In the genomic region with DNA sequence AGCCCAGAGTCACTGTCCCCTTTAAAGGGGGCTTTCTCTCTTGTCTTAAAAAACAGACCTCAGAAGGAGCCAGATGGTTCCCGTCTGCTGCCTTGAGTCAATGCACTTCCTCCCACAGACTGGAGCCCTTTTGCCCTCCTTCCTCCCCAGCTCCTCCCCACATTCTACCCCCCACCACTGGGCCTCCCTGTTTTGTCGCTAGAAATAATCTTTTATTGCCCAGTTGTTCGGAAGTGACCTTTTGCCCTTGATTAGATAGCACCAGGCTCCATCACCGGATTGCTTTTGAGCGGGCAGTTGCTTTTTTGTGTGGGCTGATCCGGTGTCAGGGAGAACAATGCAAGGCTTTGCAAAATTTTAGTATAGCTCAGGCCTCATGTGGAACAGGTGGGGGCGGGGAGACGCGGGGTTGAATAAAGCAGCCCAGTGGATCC, we compare ENCODE assay signal across 8 cellular contexts. TPM values are rescaled to one million over a fixed set of nuclear protein-coding genes. Genes with fewer than 3 reads are reported as not detected.
DNase-seq lines count a peak whose midpoint lies in the region; ATAC-seq lines count a peak whose summit lies in the region.

No MANE protein-coding gene starts in this region.

- peaks cover 0 to 18% (median 17%) of the 10 kb centered on the region in 5 donors for H3K4me1 ChIP-seq in subcutaneous abdominal adipose tissue (ENCODE audit: control insufficient read depth in 5 of 5, insufficient read depth in 5 of 5, low read length in 5 of 5)

- peak overlapping the region; percentile 74 for H3K27ac ChIP-seq in subcutaneous abdominal adipose tissue (ENCODE audit: low read depth, low read length)

- no peaks in the 10 kb centered on the region for H3K9me3 ChIP-seq in subcutaneous abdominal adipose tissue (ENCODE audit: control insufficient read depth in 5 of 5, low read length in 5 of 5)

- DNase-seq in activated T-cell treated with anti-CD3 and anti-CD28 coated beads for 48 hours (ENCODE audit: low read depth) (peak; percentile 20), activated T-cell treated with anti-CD3 and anti-CD28 coated beads for 4 hours (no peak), NCI-H82 (lab: John Stamatoyannopoulos, UW) (peak; percentile 91), amniotic epithelial cell (ENCODE audit: low read depth) (peak; percentile 60), left kidney (ENCODE audit: low read depth, low spot score) (peak; percentile 96), H4 (ENCODE audit: low spot score) (no peak)

- peak overlapping the region in 3 of 5 donors; percentile 6 to 70 (median 30) for H3K9ac ChIP-seq in subcutaneous abdominal adipose tissue (ENCODE audit: low read length in 5 of 5)

- peak; percentile 76 for ATAC-seq in HG02870 (IDR thresholded peaks at IDR 0.05; ENCODE audit: unreplicated experiment)

- H3K36me3 ChIP-seq in subcutaneous abdominal adipose tissue (ENCODE audit: control insufficient read depth in 5 of 5, insufficient read depth in 5 of 5, low read length in 5 of 5): no peaks in the 10 kb centered on the region

- H3K27me3 ChIP-seq in subcutaneous abdominal adipose tissue (ENCODE audit: control insufficient read depth in 5 of 5, insufficient read depth in 4 of 5, low read length in 5 of 5): no peaks in the 10 kb centered on the region

- peak overlapping the region in 4 of 5 donors; percentile 8 to 55 (median 32) for H3K4me3 ChIP-seq in subcutaneous abdominal adipose tissue (ENCODE audit: low read depth in 1 of 5, low read length in 5 of 5)

RNA-seq across cellular contexts. Expression of gene SPRY1, which starts 47.7 kb away (rescaled TPM):
- 1.3 and 2.6 TPM in 2 replicates for total RNA-seq in H4 (2014; rRNA removed; shearing (Covaris generic))

Comparison
In these comparisons a context has a peak if more than half of its experiments do, and no peak if none do; other contexts are left out.
1. DNase-seq: peak in activated T-cell treated with anti-CD3 and anti-CD28 coated beads for 48 hours (single experiment), NCI-H82 (single experiment), amniotic epithelial cell (single experiment) and left kidney (single experiment); none in activated T-cell treated with anti-CD3 and anti-CD28 coated beads for 4 hours (single experiment) and H4 (single experiment).